8 cellular contexts compared by ENCODE assay signal in the genomic region with DNA sequence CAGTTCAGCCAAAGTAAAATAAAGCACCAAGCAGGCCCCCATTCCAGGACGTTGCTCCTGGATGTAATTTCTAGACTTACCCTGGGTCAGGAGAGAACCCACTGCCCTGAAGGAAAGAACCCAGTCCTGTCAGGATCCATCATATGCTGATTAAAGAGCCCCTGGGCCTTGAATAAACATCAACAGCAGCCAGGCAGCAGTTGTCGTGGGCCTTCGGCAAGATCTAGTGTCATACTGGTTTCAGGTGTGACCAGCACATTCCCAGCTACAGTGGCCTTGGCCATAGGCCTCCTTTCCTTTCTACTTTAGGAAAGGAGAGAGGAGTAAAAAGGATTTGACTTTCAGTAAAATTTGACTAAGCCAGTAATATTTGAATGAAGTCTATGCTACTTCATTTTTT.
"Had no signal": no experiment of that assay in that cellular context is flagged by ENCODE, and none has a peak within 500 bp of the region (broad histone marks: within the 10 kb centered on the region; RNA-seq: fewer than 3 reads in every experiment).

No MANE protein-coding gene starts in this region.

- FAIRE-seq: H1, H54 had no signal

- H3K9me3 Mint-ChIP-seq: GM23338, H9, HFFc6 had no signal

- DNase-seq: GOT3, H7, H9, HFFc6 had no signal

- H3K4me3 Mint-ChIP-seq: GM23338, H9, HFFc6 had no signal

- ATAC-seq: GM23338, HCT116 had no signal

- H3K27ac Mint-ChIP-seq: GM23338, H9, HFFc6 had no signal

- H3K4me1 Mint-ChIP-seq: GM23338, H9 had no signal
